9 cellular contexts compared by ENCODE assay signal in genomic region chr6:23180504-23181293, GRCh38.
DNase-seq lines count a peak whose midpoint lies in the region; ATAC-seq and TF ChIP-seq lines count a peak whose summit lies in the region.
"Had no signal": no experiment of that assay in that cellular context is flagged by ENCODE, and none has a peak within 500 bp of the region (broad histone marks: within the 10 kb centered on the region; RNA-seq: fewer than 3 reads in every experiment).

No MANE protein-coding gene starts in this region.

- no peaks in the 10 kb centered on the region for H3K27me3 ChIP-seq in AG04450 (ENCODE audit: control insufficient read depth, insufficient read depth, low read length)

- CTCF ChIA-PET in AG04450 (lab: Charles Lee): interaction anchor here (0.7 kb wide), 1 partner anchor 64 kb away, joined by 3 read pairs; no protein-coding TSS in a partner anchor

- H3K4me1 Mint-ChIP-seq in stimulated activated naive B cell treated with anti-CD40 and anti-IgM and Interleukin-4, amounts not matched to agents 10 μg/mL and 1 μg/mL and 100 μg/mL, for 72 hours: no peaks in the 10 kb centered on the region

- TF ChIP-seq CTCF in AG04450 (IDR thresholded peaks at IDR 0.05; ENCODE audit: low read depth, low read length) (peak; percentile 38), astrocyte of the cerebellum (IDR thresholded peaks at IDR 0.05; ENCODE audit: low read depth, low read length, missing control alignments) (no peak)

- H3K27ac ChIP-seq in AG04450 (ENCODE audit: low read depth, low read length): no peak overlapping the region
- H3K27ac ChIP-seq: C4-2B had no signal

- no peak overlapping the region for H3K4me3 Mint-ChIP-seq in stimulated activated naive B cell treated with anti-CD40 and anti-IgM and Interleukin-4, amounts not matched to agents 10 μg/mL and 1 μg/mL and 100 μg/mL, for 72 hours

- peaks cover 0 to 2% of the 10 kb centered on the region in 2 donors for H3K9me3 Mint-ChIP-seq in stimulated activated naive B cell treated with anti-CD40 and anti-IgM and Interleukin-4, amounts not matched to agents 10 μg/mL and 1 μg/mL and 100 μg/mL, for 72 hours

- no peak for ATAC-seq in GM21529 (IDR thresholded peaks at IDR 0.05; ENCODE audit: unreplicated experiment)
- ATAC-seq in stimulated activated naive B cell treated with anti-CD40 and anti-IgM and Interleukin-4, amounts not matched to agents 10 μg/mL and 1 μg/mL and 100 μg/mL, for 72 hours (replicated peaks): no peak

- DNase-seq in AG04450 (ENCODE audit: low read depth, low spot score) (peak; percentile 74), NCI-H1694 (lab: John Stamatoyannopoulos, UW) (peak; percentile 98), astrocyte of the cerebellum (ENCODE audit: low read depth) (peak; percentile 91), inferior parietal cortex (ENCODE audit: extremely low spot score) (peak; percentile 74), GDM1 (lab: John Stamatoyannopoulos, UW) (no peak), amniotic stem cell (lab: John Stamatoyannopoulos, UW) (no peak)
- no peak for DNase-seq in stimulated activated naive B cell treated with anti-CD40 and anti-IgM and Interleukin-4, amounts not matched to agents 10 μg/mL and 1 μg/mL and 100 μg/mL, for 72 hours

- no peaks in the 10 kb centered on the region for H3K9me3 ChIP-seq in AG04450 (ENCODE audit: control insufficient read depth, insufficient read depth, low read length)

- H3K27me3 Mint-ChIP-seq in stimulated activated naive B cell treated with anti-CD40 and anti-IgM and Interleukin-4, amounts not matched to agents 10 μg/mL and 1 μg/mL and 100 μg/mL, for 72 hours: no peaks in the 10 kb centered on the region

- in situ Hi-C loops in astrocyte of the cerebellum (cut with HindIII; ENCODE audit: low sequenced_read_pairs): no loop called here

- no peak overlapping the region for H3K4me3 ChIP-seq in AG04450 (ENCODE audit: low read depth, low read length)
- H3K4me3 ChIP-seq in astrocyte of the cerebellum (ENCODE audit: low read depth, low read length): no peak overlapping the region

- no peaks in the 10 kb centered on the region for H3K36me3 Mint-ChIP-seq in stimulated activated naive B cell treated with anti-CD40 and anti-IgM and Interleukin-4, amounts not matched to agents 10 μg/mL and 1 μg/mL and 100 μg/mL, for 72 hours

- H3K27ac Mint-ChIP-seq in stimulated activated naive B cell treated with anti-CD40 and anti-IgM and Interleukin-4, amounts not matched to agents 10 μg/mL and 1 μg/mL and 100 μg/mL, for 72 hours: no peak overlapping the region

- POLR2A ChIA-PET in AG04450 (lab: Yijun Ruan, JAX): no interaction called here

Comparison
In these comparisons a context has a peak if more than half of its experiments do, and no peak if none do; other contexts are left out.
1. DNase-seq: peak in AG04450 (single experiment), NCI-H1694 (single experiment), astrocyte of the cerebellum (single experiment) and inferior parietal cortex (single experiment); none in GDM1 (single experiment), amniotic stem cell (single experiment) and stimulated activated naive B cell treated with anti-CD40 and anti-IgM and Interleukin-4, amounts not matched to agents 10 μg/mL and 1 μg/mL and 100 μg/mL, for 72 hours (single experiment).